ENCODE assay signal across 11 cellular contexts in genomic region chr5:125200842-125201373, GRCh38.
DNase-seq lines count a peak whose midpoint lies in the region; ATAC-seq, FAIRE-seq and TF ChIP-seq lines count a peak whose summit lies in the region.
"Had no signal": no experiment of that assay in that cellular context is flagged by ENCODE, and none has a peak within 500 bp of the region (broad histone marks: within the 10 kb centered on the region; RNA-seq: fewer than 3 reads in every experiment).

No MANE protein-coding gene starts in this region.

- H3K9ac ChIP-seq in astrocyte (ENCODE audit: low read length) (peak overlapping the region; percentile 58), keratinocyte (ENCODE audit: control insufficient read depth, extremely low read depth, insufficient read depth, low read length) (no peak overlapping the region)

- no peaks in the 10 kb centered on the region for H3K36me3 Mint-ChIP-seq in astrocyte (ENCODE audit: low read depth, unreplicated experiment)
- H3K36me3 Mint-ChIP-seq in stimulated activated memory B cell treated with anti-CD40 and anti-IgM and Interleukin-4, amounts not matched to agents 10 μg/mL and 1 μg/mL and 100 μg/mL, for 72 hours: no peaks in the 10 kb centered on the region

- intact Hi-C loops in body of pancreas (cut with DNase I): no loop called here

- H3K4me3 ChIP-seq in HEK293 (ENCODE audit: low read depth, low read length) (no peak overlapping the region), astrocyte (ENCODE audit: insufficient read depth, low read depth, low read length) (peak overlapping the region; percentile 45), keratinocyte (ENCODE audit: control insufficient read depth in 2 of 3, extremely low read depth in 1 of 3, insufficient read depth in 2 of 3, low read depth in 1 of 3, low read length in 3 of 3) (no peak overlapping the region), body of pancreas (no peak overlapping the region)

- DNase-seq in astrocyte (ENCODE audit: low read depth): no peak
- no peak for DNase-seq in keratinocyte (ENCODE audit: low read depth, low spot score)
- DNase-seq in CD1c-positive myeloid dendritic cell (ENCODE audit: extremely low spot score): no peak
- no peak for DNase-seq in body of pancreas
- DNase-seq in activated naive CD4-positive, alpha-beta T cell treated with anti-CD3 and anti-CD28 coated beads, Interleukin-2, amount 50 U/mL, for 16 hours: no peak
- DNase-seq: activated CD4-positive, CD25-positive, alpha-beta regulatory T cell treated with anti-CD3 and anti-CD28 coated beads, Interleukin-2, amount 50 U/mL, for 72 hours; activated naive CD8-positive, alpha-beta T cell treated with anti-CD3 and anti-CD28 coated beads, Interleukin-2, amount 50 U/mL, for 24 hours; stimulated activated naive CD4-positive, alpha-beta T cell had no signal

- no peak for TF ChIP-seq POLR2A in body of pancreas (IDR thresholded peaks at IDR 0.05)

- no peak for FAIRE-seq in astrocyte (lab: Jason Lieb, UNC)
- FAIRE-seq in keratinocyte (lab: Jason Lieb, UNC): no peak

- H3K27me3 ChIP-seq in astrocyte (ENCODE audit: insufficient read depth, low read length) (no peaks in the 10 kb centered on the region), keratinocyte (ENCODE audit: control insufficient read depth, extremely low read depth, insufficient read depth, low read length) (no peaks in the 10 kb centered on the region), body of pancreas (no peaks in the 10 kb centered on the region)

- WGBS in body of pancreas, 2 donors: 59 to 61% methylated on average over 7 of the region's 7 CpGs

- no peak for ATAC-seq in stimulated activated memory B cell treated with anti-CD40 and anti-IgM and Interleukin-4, amounts not matched to agents 10 μg/mL and 1 μg/mL and 100 μg/mL, for 72 hours
- ATAC-seq in body of pancreas (no peak), GM18868 (IDR thresholded peaks at IDR 0.05; ENCODE audit: unreplicated experiment) (no peak)
- ATAC-seq: activated naive CD8-positive, alpha-beta T cell treated with anti-CD3 and anti-CD28 coated beads, Interleukin-2, amount 50 U/mL, for 24 hours had no signal

- dilution Hi-C loops in keratinocyte (cut with MboI; ENCODE audit: extremely low pct_ligation_motif_present, low sequenced_read_pairs): no loop called here

- H3K27ac ChIP-seq in HEK293 (ENCODE audit: extremely low read depth, low read depth, low read length) (peak overlapping the region; percentile 68), astrocyte (ENCODE audit: low read depth, low read length) (no peak overlapping the region), keratinocyte (ENCODE audit: control insufficient read depth, insufficient read depth, low read length) (no peak overlapping the region), body of pancreas (no peak overlapping the region)

- no peaks in the 10 kb centered on the region for H3K36me3 ChIP-seq in HEK293 (ENCODE audit: control insufficient read depth in 2 of 2, insufficient read depth in 1 of 2, low read length in 2 of 2)
- H3K36me3 ChIP-seq in astrocyte (ENCODE audit: insufficient read depth, low read length): no peaks in the 10 kb centered on the region
- H3K36me3 ChIP-seq in keratinocyte (ENCODE audit: control insufficient read depth in 2 of 2, extremely low read depth in 1 of 2, insufficient read depth in 2 of 2, low read length in 2 of 2): no peaks in the 10 kb centered on the region
- H3K36me3 ChIP-seq in body of pancreas (replicated peaks in 1 of 2; ENCODE audit: insufficient read depth in 1 of 2, low read depth in 2 of 2): no peaks in the 10 kb centered on the region

- peaks cover 46% of the 10 kb centered on the region for H3K4me1 Mint-ChIP-seq in astrocyte (ENCODE audit: low read depth, unreplicated experiment)
- H3K4me1 Mint-ChIP-seq in stimulated activated memory B cell treated with anti-CD40 and anti-IgM and Interleukin-4, amounts not matched to agents 10 μg/mL and 1 μg/mL and 100 μg/mL, for 72 hours: peaks cover 11% of the 10 kb centered on the region

- H3K9me3 Mint-ChIP-seq in astrocyte (ENCODE audit: unreplicated experiment): no peaks in the 10 kb centered on the region
- peaks cover 2% of the 10 kb centered on the region for H3K9me3 Mint-ChIP-seq in stimulated activated memory B cell treated with anti-CD40 and anti-IgM and Interleukin-4, amounts not matched to agents 10 μg/mL and 1 μg/mL and 100 μg/mL, for 72 hours
- H3K9me3 Mint-ChIP-seq: activated naive CD8-positive, alpha-beta T cell treated with anti-CD3 and anti-CD28 coated beads, Interleukin-2, amount 50 U/mL, for 24 hours had no signal

- peak overlapping the region; percentile 81 for H3K4me2 ChIP-seq in astrocyte (ENCODE audit: low read length)
- peak overlapping the region; percentile 9 for H3K4me2 ChIP-seq in keratinocyte (ENCODE audit: control insufficient read depth, extremely low read depth, insufficient read depth, low read depth, low read length)

- TF ChIP-seq CTCF in HEK293 (tag by site-specific recombination; IDR thresholded peaks at IDR 0.05) (no peak), astrocyte (IDR thresholded peaks at IDR 0.05; ENCODE audit: insufficient read depth, low read depth, low read length) (no peak), keratinocyte (optimal IDR thresholded peaks at IDR 0.05 in 1 of 3, IDR thresholded peaks at IDR 0.05 in 1 of 3, conservative IDR thresholded peaks at IDR 0.05 in 1 of 3; ENCODE audit: extremely low read depth in 1 of 3, insufficient read depth in 2 of 3, low read length in 3 of 3) (no peak), body of pancreas (IDR thresholded peaks at IDR 0.05) (no peak)

- H3K4me3 Mint-ChIP-seq in astrocyte (ENCODE audit: unreplicated experiment): no peak overlapping the region
- peak overlapping the region; percentile 70 for H3K4me3 Mint-ChIP-seq in stimulated activated memory B cell treated with anti-CD40 and anti-IgM and Interleukin-4, amounts not matched to agents 10 μg/mL and 1 μg/mL and 100 μg/mL, for 72 hours

- H2AFZ ChIP-seq in astrocyte (ENCODE audit: low read depth, low read length) (peak overlapping the region; percentile 74), keratinocyte (ENCODE audit: control insufficient read depth, low read length) (peak overlapping the region; percentile 7)

- no peaks in the 10 kb centered on the region for H3K27me3 Mint-ChIP-seq in astrocyte (ENCODE audit: low read depth, unreplicated experiment)
- no peaks in the 10 kb centered on the region for H3K27me3 Mint-ChIP-seq in stimulated activated memory B cell treated with anti-CD40 and anti-IgM and Interleukin-4, amounts not matched to agents 10 μg/mL and 1 μg/mL and 100 μg/mL, for 72 hours
- H3K27me3 Mint-ChIP-seq: activated naive CD8-positive, alpha-beta T cell treated with anti-CD3 and anti-CD28 coated beads, Interleukin-2, amount 50 U/mL, for 24 hours had no signal

- peaks cover 35% of the 10 kb centered on the region for H3K4me1 ChIP-seq in HEK293 (ENCODE audit: control insufficient read depth, insufficient read depth, low read length)
- H3K4me1 ChIP-seq in astrocyte (ENCODE audit: insufficient read depth, low read length): peaks cover 5% of the 10 kb centered on the region
- peaks cover 2% of the 10 kb centered on the region for H3K4me1 ChIP-seq in keratinocyte (ENCODE audit: control insufficient read depth, extremely low read depth, insufficient read depth, low read length)
- peaks cover 13% of the 10 kb centered on the region for H3K4me1 ChIP-seq in body of pancreas

- POLR2A ChIA-PET in HEK293 (lab: Yijun Ruan, JAX): interaction anchor here (0.6 to 0.7 kb wide), 2 partner anchors 8 to 669 kb away, joined by 3 read pairs; no protein-coding TSS in a partner anchor

- no peak overlapping the region for H3K27ac Mint-ChIP-seq in astrocyte (ENCODE audit: unreplicated experiment)
- H3K27ac Mint-ChIP-seq in stimulated activated memory B cell treated with anti-CD40 and anti-IgM and Interleukin-4, amounts not matched to agents 10 μg/mL and 1 μg/mL and 100 μg/mL, for 72 hours: peak overlapping the region; percentile 68
- H3K27ac Mint-ChIP-seq: activated naive CD8-positive, alpha-beta T cell treated with anti-CD3 and anti-CD28 coated beads, Interleukin-2, amount 50 U/mL, for 24 hours had no signal

- H3K9me1 ChIP-seq in keratinocyte (ENCODE audit: control insufficient read depth, extremely low read depth, insufficient read depth, low read length): no peaks in the 10 kb centered on the region

- H3K9me3 ChIP-seq in HEK293 (ENCODE audit: control insufficient read depth, insufficient read depth, low read depth, low read length) (no peaks in the 10 kb centered on the region), astrocyte (ENCODE audit: insufficient read depth, low read depth, low read length) (no peaks in the 10 kb centered on the region), keratinocyte (ENCODE audit: control insufficient read depth, low read depth, low read length) (no peaks in the 10 kb centered on the region), body of pancreas (no peaks in the 10 kb centered on the region)

- CTCF ChIA-PET in HEK293 (lab: Yijun Ruan, JAX): interaction anchor here (0.5 to 1.0 kb wide), 3 partner anchors 14 to 312 kb away, joined by 3 read pairs; no protein-coding TSS in a partner anchor

- H3K79me2 ChIP-seq in astrocyte (ENCODE audit: insufficient read depth, low read length) (no peaks in the 10 kb centered on the region), keratinocyte (ENCODE audit: control insufficient read depth, insufficient read depth, low read length) (no peaks in the 10 kb centered on the region)

- H4K20me1 ChIP-seq in astrocyte (ENCODE audit: insufficient read depth, low read length): no peaks in the 10 kb centered on the region
- no peaks in the 10 kb centered on the region for H4K20me1 ChIP-seq in keratinocyte (ENCODE audit: control insufficient read depth, extremely low read depth, insufficient read depth, low read length)

TF ChIP-seq in HEK293, 187 proteins besides CTCF, POLR2A, EP300 and RAD21:
- TF ChIP-seq ZNF335 (tag by site-specific recombination; conservative IDR thresholded peaks at IDR 0.05) (peak; percentile 64), ZNF558 (tag by site-specific recombination; IDR thresholded peaks at IDR 0.05) (no peak), PRDM4 (tag by site-specific recombination; IDR thresholded peaks at IDR 0.05) (peak; percentile 82)
